Comparison of ENCODE assay signal across 8 cellular contexts in the genomic region with DNA sequence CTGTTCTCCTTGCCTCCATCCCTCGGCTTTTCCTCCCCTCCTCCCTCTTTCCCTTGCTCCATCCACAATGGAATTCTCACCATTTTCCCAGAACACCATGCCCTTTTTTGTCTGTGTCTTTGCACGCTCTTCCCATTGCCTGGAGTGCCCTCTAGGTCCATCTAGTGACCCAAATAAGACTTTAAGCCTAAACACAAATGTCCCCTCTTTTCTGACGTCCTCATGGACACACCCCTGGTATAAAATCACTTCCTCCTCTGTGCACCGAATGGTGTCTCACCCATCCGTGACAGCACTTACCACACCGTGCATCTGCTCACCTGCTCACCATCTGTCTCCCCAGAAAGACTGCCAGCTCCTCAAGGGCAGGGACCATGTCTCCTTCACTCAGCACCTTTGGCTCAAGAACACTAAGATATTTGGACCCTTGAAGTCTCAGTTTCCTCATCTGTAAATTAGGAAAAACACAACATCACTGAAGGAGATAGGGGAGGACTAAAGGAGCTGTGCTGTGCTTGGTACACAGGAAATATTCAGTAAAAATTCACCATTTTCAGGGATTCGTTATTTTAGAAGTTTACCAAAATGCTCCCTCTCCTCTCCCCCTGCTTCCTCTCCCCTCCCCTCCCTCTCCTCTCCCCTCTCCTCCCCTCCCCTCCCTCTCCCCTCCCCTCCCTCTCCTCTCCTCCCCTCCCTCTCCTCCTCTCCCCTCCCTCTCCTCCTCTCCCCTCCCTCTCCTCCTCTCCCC. TPM values are rescaled to one million over a fixed set of nuclear protein-coding genes. Genes with fewer than 3 reads are reported as not detected.
DNase-seq lines count a peak whose midpoint lies in the region; ATAC-seq and TF ChIP-seq lines count a peak whose summit lies in the region.

No MANE protein-coding gene starts in this region.

- intact Hi-C loops in left colon (cut with DNase I, micrococcal nuclease): no loop called here

- ATAC-seq in HG03432 (IDR thresholded peaks at IDR 0.05; ENCODE audit: unreplicated experiment): peak; percentile 50
- ATAC-seq in SK-N-SH treated with all-trans-retinoic acid at 6 μM for 48 hours: peak; percentile 64
- peak; percentile 88 for ATAC-seq in left colon
- no peak for ATAC-seq in HG02852 (IDR thresholded peaks at IDR 0.05; ENCODE audit: unreplicated experiment)
- ATAC-seq in HG02981 (IDR thresholded peaks at IDR 0.05; ENCODE audit: unreplicated experiment): no peak

- DNase-seq in DMS53 treated with DMSO at 0.1 percent for 48 hours (lab: John Stamatoyannopoulos, UW; ENCODE audit: unreplicated experiment): peak; percentile 97
- peak in 1 of 2 donors; percentile 48 for DNase-seq in left colon
- DNase-seq in stimulated activated naive CD4-positive, alpha-beta T cell treated with Interleukin-2 at 50 U/mL for 16 hours (lab: John Stamatoyannopoulos, UW): no peak
- no peak for DNase-seq in NCI-H1092 treated with DMSO at 0.1 percent for 48 hours (lab: John Stamatoyannopoulos, UW)

TF ChIP-seq in SK-N-SH treated with all-trans-retinoic acid at 6 μM for 48 hours, 23 proteins besides CTCF, POLR2A, EP300 and RAD21:
- peak; percentile 68 for TF ChIP-seq ZNF70 (CRISPR knock-in tag; IDR thresholded peaks at IDR 0.05)
- TF ChIP-seq, protein P1, sequence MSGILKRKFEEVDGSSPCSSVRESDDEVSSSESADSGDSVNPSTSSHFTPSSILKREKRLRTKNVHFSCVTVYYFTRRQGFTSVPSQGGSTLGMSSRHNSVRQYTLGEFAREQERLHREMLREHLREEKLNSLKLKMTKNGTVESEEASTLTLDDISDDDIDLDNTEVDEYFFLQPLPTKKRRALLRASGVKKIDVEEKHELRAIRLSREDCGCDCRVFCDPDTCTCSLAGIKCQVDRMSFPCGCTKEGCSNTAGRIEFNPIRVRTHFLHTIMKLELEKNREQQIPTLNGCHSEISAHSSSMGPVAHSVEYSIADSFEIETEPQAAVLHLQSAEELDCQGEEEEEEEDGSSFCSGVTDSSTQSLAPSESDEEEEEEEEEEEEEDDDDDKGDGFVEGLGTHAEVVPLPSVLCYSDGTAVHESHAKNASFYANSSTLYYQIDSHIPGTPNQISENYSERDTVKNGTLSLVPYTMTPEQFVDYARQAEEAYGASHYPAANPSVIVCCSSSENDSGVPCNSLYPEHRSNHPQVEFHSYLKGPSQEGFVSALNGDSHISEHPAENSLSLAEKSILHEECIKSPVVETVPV (CRISPR knock-in tag; IDR thresholded peaks at IDR 0.05): no peak

RNA-seq across cellular contexts. Expression of gene CPT2, which starts 23.7 kb away (rescaled TPM):
- 10 to 100 TPM; 71.1 to 76.4 TPM for total RNA-seq in left colon

RNA-seq across cellular contexts. Expression of gene SLC1A7, which starts 30.5 kb away (rescaled TPM):
- total RNA-seq in left colon: 1 to 10 TPM in 1 of 2 donors, under 1 TPM in 1; 0.58 to 1.1 TPM

RNA-seq across cellular contexts. Expression of gene CZIB, which starts 47.5 kb away (rescaled TPM):
- 10 to 100 TPM; 31.3 to 33.3 TPM for total RNA-seq in left colon

Comparison
In these comparisons a context has a peak if more than half of its experiments do, and no peak if none do; other contexts are left out.
1. ATAC-seq: peak in HG03432 (single experiment), SK-N-SH treated with all-trans-retinoic acid at 6 μM for 48 hours (single experiment) and left colon (single experiment); none in HG02852 (single experiment) and HG02981 (single experiment).